17 cellular contexts compared by ENCODE assay signal in genomic region chr13:86585826-86586225, GRCh38.
DNase-seq lines count a peak whose midpoint lies in the region; ATAC-seq and TF ChIP-seq lines count a peak whose summit lies in the region.
"Had no signal": no experiment of that assay in that cellular context is flagged by ENCODE, and none has a peak within 500 bp of the region (broad histone marks: within the 10 kb centered on the region; RNA-seq: fewer than 3 reads in every experiment).

No MANE protein-coding gene starts in this region.

- H3K27ac ChIP-seq in ascending aorta = no peak overlapping the region
- H3K27ac ChIP-seq: left lung had no signal

- no peaks in the 10 kb centered on the region for H3K27me3 ChIP-seq in ascending aorta
- H3K27me3 ChIP-seq: left lung had no signal

- H3K9me3 ChIP-seq in ascending aorta = no peaks in the 10 kb centered on the region

- DNase-seq in AG09319 (ENCODE audit: extremely low read depth, low read depth) (peak; percentile 59), NCI-H226 (peak; percentile 18), epithelial cell of esophagus (ENCODE audit: low read depth) (peak; percentile 38), mucosa of gallbladder (ENCODE audit: low spot score) (peak; percentile 18), ascending aorta (ENCODE audit: low spot score in 2 of 2) (no peak), hepatic stellate cell (ENCODE audit: low spot score) (no peak)
- DNase-seq: activated CD4-positive, CD25-positive, alpha-beta regulatory T cell treated with anti-CD3 and anti-CD28 coated beads, Interleukin-2, amount 50 U/mL, for 72 hours; activated naive CD4-positive, alpha-beta T cell treated with anti-CD3 and anti-CD28 coated beads, Interleukin-2, amount 50 U/mL, for 16 hours; AML-193; DMS153; left lung; natural killer cell; NCI-H187; stimulated activated CD8-positive, alpha-beta memory T cell treated with anti-CD3 and anti-CD28 coated beads, Interleukin-4, amount 100 ng/mL, for 48 hours had no signal

- ATAC-seq in GM19324 (IDR thresholded peaks at IDR 0.05; ENCODE audit: low FRiP score, unreplicated experiment) = no peak
- no peak for ATAC-seq in esophagus mucosa
- ATAC-seq: GM23338, left lung, natural killer cell had no signal

- no peaks in the 10 kb centered on the region for H3K36me3 ChIP-seq in ascending aorta
- H3K36me3 ChIP-seq: left lung had no signal

- H3K4me3 ChIP-seq in epithelial cell of esophagus (ENCODE audit: low read length) = no peak overlapping the region
- no peak overlapping the region for H3K4me3 ChIP-seq in ascending aorta
- H3K4me3 ChIP-seq: GM23338, left lung had no signal

- intact Hi-C loops in ascending aorta (cut with DNase I) = no loop called here

- H3K4me1 ChIP-seq in ascending aorta = no peaks in the 10 kb centered on the region
- H3K4me1 ChIP-seq: left lung had no signal

- TF ChIP-seq CTCF in AG09319 (IDR thresholded peaks at IDR 0.05; ENCODE audit: low read depth, low read length) (no peak), epithelial cell of esophagus (IDR thresholded peaks at IDR 0.05; ENCODE audit: insufficient read depth, low read depth, low read length, missing control alignments) (no peak), ascending aorta (IDR thresholded peaks at IDR 0.05) (no peak)

Comparison
In these comparisons a context has a peak if more than half of its experiments do, and no peak if none do; other contexts are left out.
1. DNase-seq: peak in AG09319 (single experiment), NCI-H226 (single experiment), epithelial cell of esophagus (single experiment) and mucosa of gallbladder (single experiment); none in ascending aorta (0 of 2) and hepatic stellate cell (single experiment).